ENCODE assay signal across 14 cellular contexts in the genomic region with DNA sequence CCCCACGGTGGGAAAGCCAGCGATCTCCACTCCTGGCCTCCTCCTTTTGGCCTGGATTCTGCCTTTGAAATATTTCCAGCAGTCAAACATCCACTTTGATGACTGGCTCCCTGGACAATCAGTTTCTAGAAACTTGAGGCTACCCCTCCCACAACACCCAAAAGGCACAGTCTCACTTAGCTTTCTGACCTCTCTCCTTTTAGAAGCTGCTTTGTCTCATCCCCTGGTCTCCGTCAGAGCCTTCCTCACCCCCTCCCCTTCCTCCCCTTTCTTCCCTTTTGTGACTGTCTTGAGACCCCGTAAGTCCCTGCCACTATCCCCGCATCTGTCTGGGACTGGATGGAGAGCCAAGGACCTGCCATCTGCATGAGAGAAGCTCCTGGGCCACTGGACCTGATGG.
A peak's percentile ranks its signal among the peaks of the same experiment; 100 is the strongest.
DNase-seq lines count a peak whose midpoint lies in the region; ATAC-seq and TF ChIP-seq lines count a peak whose summit lies in the region.
"Had no signal": no experiment of that assay in that cellular context is flagged by ENCODE, and none has a peak within 500 bp of the region (broad histone marks: within the 10 kb centered on the region; RNA-seq: fewer than 3 reads in every experiment).

No MANE protein-coding gene starts in this region.

- H3K4me2 ChIP-seq in BLaER1 = peak overlapping the region; percentile 41
- H3K4me2 ChIP-seq: GM23338 had no signal

- DNase-seq in WERI-Rb-1 (no peak), esophagus muscularis mucosa (ENCODE audit: extremely low spot score) (peak; percentile 74), neural crest cell (ENCODE audit: low read depth, low spot score) (no peak), AG20443 (ENCODE audit: low spot score) (no peak)
- DNase-seq in activated T-cell treated with anti-CD3 and anti-CD28 coated beads, Interleukin-2, amount 50 U/mL, for 72 hours = no peak
- DNase-seq: ACHN; CD4-positive, alpha-beta memory T cell; DMS79; H9 had no signal

- peaks cover 26% of the 10 kb centered on the region for H3K4me1 Mint-ChIP-seq in neural crest cell
- no peaks in the 10 kb centered on the region for H3K4me1 Mint-ChIP-seq in activated T-cell treated with anti-CD3 and anti-CD28 coated beads, Interleukin-2, amount 50 U/mL, for 72 hours (ENCODE audit: low read depth)
- H3K4me1 Mint-ChIP-seq: B cell; CD4-positive, alpha-beta memory T cell; GM23338 had no signal

- intact Hi-C loops in esophagus muscularis mucosa (cut with DNase I) = no loop called here

- no peaks in the 10 kb centered on the region for H3K27me3 Mint-ChIP-seq in neural crest cell (ENCODE audit: low read depth)
- peaks cover 8% of the 10 kb centered on the region for H3K27me3 Mint-ChIP-seq in activated T-cell treated with anti-CD3 and anti-CD28 coated beads, Interleukin-2, amount 50 U/mL, for 72 hours (ENCODE audit: low read depth)

- no peak for ATAC-seq in GM18520 (IDR thresholded peaks at IDR 0.05; ENCODE audit: unreplicated experiment)
- no peak for ATAC-seq in activated T-cell treated with anti-CD3 and anti-CD28 coated beads, Interleukin-2, amount 50 U/mL, for 72 hours (replicated peaks in 1 of 2)
- ATAC-seq: GM23338 had no signal

- H3K9ac ChIP-seq in BLaER1 = no peak overlapping the region

- 43% methylated on average over 5 of the region's 5 CpGs for whole genome bisulfite sequencing in esophagus muscularis mucosa

- no peaks in the 10 kb centered on the region for H3K36me3 ChIP-seq in BLaER1
- no peaks in the 10 kb centered on the region for H3K36me3 ChIP-seq in WERI-Rb-1
- no peaks in the 10 kb centered on the region for H3K36me3 ChIP-seq in esophagus muscularis mucosa

- TF ChIP-seq POLR2A in esophagus muscularis mucosa (IDR thresholded peaks at IDR 0.05; ENCODE audit: low read depth) = no peak

- H3K9me3 ChIP-seq in BLaER1 (peaks cover 31% of the 10 kb centered on the region), WERI-Rb-1 (ENCODE audit: severe bottlenecking) (peaks cover 16% of the 10 kb centered on the region), esophagus muscularis mucosa (peaks cover 0 to 18% (median 8%) of the 10 kb centered on the region in 4 donors)

- TF ChIP-seq CTCF in WERI-Rb-1 (IDR thresholded peaks at IDR 0.05; ENCODE audit: low read depth, low read length) (no peak), esophagus muscularis mucosa (IDR thresholded peaks at IDR 0.05) (no peak), neural crest cell (conservative IDR thresholded peaks at IDR 0.05) (no peak)

- H4K20me1 ChIP-seq in BLaER1 = no peaks in the 10 kb centered on the region

- H3K27ac ChIP-seq in BLaER1 (no peak overlapping the region), WERI-Rb-1 (peak overlapping the region; percentile 38), esophagus muscularis mucosa (replicated peaks in 1 of 4) (no peak overlapping the region)
- H3K27ac ChIP-seq: C4-2B had no signal

- peaks cover 4% of the 10 kb centered on the region for H3K9me3 Mint-ChIP-seq in neural crest cell
- H3K9me3 Mint-ChIP-seq in activated T-cell treated with anti-CD3 and anti-CD28 coated beads, Interleukin-2, amount 50 U/mL, for 72 hours = peaks cover 9 to 19% of the 10 kb centered on the region in 2 donors

- H3K4me1 ChIP-seq in BLaER1 = peaks cover 29% of the 10 kb centered on the region
- H3K4me1 ChIP-seq in esophagus muscularis mucosa = no peaks in the 10 kb centered on the region

- H3K27ac Mint-ChIP-seq in neural crest cell (ENCODE audit: unreplicated experiment) = peak overlapping the region; percentile 92
- no peak overlapping the region for H3K27ac Mint-ChIP-seq in activated T-cell treated with anti-CD3 and anti-CD28 coated beads, Interleukin-2, amount 50 U/mL, for 72 hours
- H3K27ac Mint-ChIP-seq: B cell; CD4-positive, alpha-beta memory T cell; GM23338 had no signal

- no peak overlapping the region for H3K4me3 Mint-ChIP-seq in neural crest cell
- H3K4me3 Mint-ChIP-seq in activated T-cell treated with anti-CD3 and anti-CD28 coated beads, Interleukin-2, amount 50 U/mL, for 72 hours = no peak overlapping the region
- H3K4me3 Mint-ChIP-seq: B cell; CD4-positive, alpha-beta memory T cell; GM23338; H9 had no signal

- peaks cover 10% of the 10 kb centered on the region for H3K36me3 Mint-ChIP-seq in neural crest cell (ENCODE audit: low read depth)
- H3K36me3 Mint-ChIP-seq in activated T-cell treated with anti-CD3 and anti-CD28 coated beads, Interleukin-2, amount 50 U/mL, for 72 hours (ENCODE audit: insufficient read depth in 2 of 2) = peaks cover 2 to 8% of the 10 kb centered on the region in 2 donors
- H3K36me3 Mint-ChIP-seq: CD4-positive, alpha-beta memory T cell had no signal

- H3K27me3 ChIP-seq in BLaER1 (no peaks in the 10 kb centered on the region), WERI-Rb-1 (ENCODE audit: insufficient read depth, low read depth, severe bottlenecking) (no peaks in the 10 kb centered on the region), esophagus muscularis mucosa (peaks cover 0 to 16% (median 0%) of the 10 kb centered on the region in 4 donors)

- no peak for TF ChIP-seq EP300 in esophagus muscularis mucosa (IDR thresholded peaks at IDR 0.05)

- H3K4me3 ChIP-seq in BLaER1 (no peak overlapping the region), WERI-Rb-1 (ENCODE audit: low read depth, low read length) (no peak overlapping the region), esophagus muscularis mucosa (no peak overlapping the region)
- H3K4me3 ChIP-seq: GM23338 had no signal
